Comparison of ENCODE assay signal across 12 cellular contexts in genomic region chr12:124419292-124420040, GRCh38.
DNase-seq lines count a peak whose midpoint lies in the region; ATAC-seq, FAIRE-seq and TF ChIP-seq lines count a peak whose summit lies in the region.
"Had no signal": no experiment of that assay in that cellular context is flagged by ENCODE, and none has a peak within 500 bp of the region (broad histone marks: within the 10 kb centered on the region; RNA-seq: fewer than 3 reads in every experiment).

No MANE protein-coding gene starts in this region.

- H4K8ac ChIP-seq in IMR-90 (ENCODE audit: low read depth in 2 of 2, low read length in 2 of 2) (peak overlapping the region; percentile 26 to 58; a peak in 2 of 4 replicates), mesenchymal stem cell (ENCODE audit: low read length) (peak overlapping the region; percentile 89)

- peak overlapping the region; percentile 93 for H2AK9ac ChIP-seq in IMR-90 (replicated peaks; ENCODE audit: low read depth, low read length, poor library complexity)

- H3K79me1 ChIP-seq in IMR-90 (ENCODE audit: low read depth in 1 of 2, low read length in 2 of 2) (peaks cover 33 to 75% of the 10 kb centered on the region in 2 experiments), mesenchymal stem cell (replicated peaks; ENCODE audit: low read length, poor library complexity, severe bottlenecking) (peaks cover 22% of the 10 kb centered on the region)

- dilution Hi-C loops in IMR-90 (cut with HindIII; ENCODE audit: low sequenced_read_pairs, unreplicated experiment), result no loop called here

- H2BK5ac ChIP-seq in IMR-90 (ENCODE audit: low read depth, low read length, poor library complexity, severe bottlenecking) (peak overlapping the region; percentile 94), mesenchymal stem cell (ENCODE audit: low read depth, low read length, poor library complexity, severe bottlenecking) (no peak overlapping the region)

- TF ChIP-seq RAD21 in IMR-90 (IDR thresholded peaks at IDR 0.05; ENCODE audit: low read length) (no peak), K562 (CRISPR knock-in tag; conservative IDR thresholded peaks at IDR 0.05 in 1 of 2, IDR thresholded peaks at IDR 0.05 in 1 of 2) (no peak)

- TF ChIP-seq CTCF in A673 (conservative IDR thresholded peaks at IDR 0.05; ENCODE audit: low read depth, low read length) (no peak), IMR-90 (conservative IDR thresholded peaks at IDR 0.05; ENCODE audit: low read depth, low read length) (no peak), K562 (IDR thresholded peaks at IDR 0.05 in 2 of 3, conservative IDR thresholded peaks at IDR 0.05 in 1 of 3; ENCODE audit: insufficient read depth in 2 of 3, low read depth in 1 of 3, low read length in 3 of 3) (no peak)

- H3K4ac ChIP-seq in IMR-90 (ENCODE audit: low read depth, low read length) (peak overlapping the region; percentile 81), mesenchymal stem cell (ENCODE audit: low read depth in 1 of 2, low read length in 2 of 2) (peak overlapping the region; percentile 87 to 90)

- BruUV-seq in A673 (replicated peaks; lab: Mats Ljungman, UMichigan) (no TSS peak), IMR-90 (replicated peaks; lab: Mats Ljungman, UMichigan) (no TSS peak), K562 (replicated peaks; lab: Mats Ljungman, UMichigan) (no TSS peak)

- H2AFZ ChIP-seq in IMR-90 (replicated peaks; ENCODE audit: low read length, poor library complexity), result peak overlapping the region; percentile 63
- H2AFZ ChIP-seq in K562 (ENCODE audit: low read depth, low read length), result no peak overlapping the region
- no peak overlapping the region for H2AFZ ChIP-seq in mesenchymal stem cell (ENCODE audit: low read depth, low read length)

- peak overlapping the region; percentile 86 to 98 for H2BK12ac ChIP-seq in mesenchymal stem cell (ENCODE audit: low read length in 2 of 2)

- intact Hi-C loops in A673 (cut with micrococcal nuclease; ENCODE audit: unreplicated experiment), result no loop called here
- intact Hi-C loops in IMR-90 (cut with micrococcal nuclease), result loop anchor here (1.0 to 5.0 kb wide), 2 partner anchors 148 to 348 kb away; partner anchors contain the start of gene NCOR2
- intact Hi-C loops in K562 (cut with micrococcal nuclease), result no loop called here

- no peaks in the 10 kb centered on the region for H3K9me3 ChIP-seq in A673 (ENCODE audit: low read depth, low read length, poor library complexity, severe bottlenecking)
- H3K9me3 ChIP-seq in IMR-90 (ENCODE audit: control insufficient read depth, insufficient read depth, low read length), result no peaks in the 10 kb centered on the region
- H3K9me3 ChIP-seq in K562 (replicated peaks; ENCODE audit: control insufficient read depth, insufficient read depth, low read depth, low read length), result no peaks in the 10 kb centered on the region
- H3K9me3 ChIP-seq in mesenchymal stem cell (ENCODE audit: control insufficient read depth, low read length), result no peaks in the 10 kb centered on the region
- H3K9me3 ChIP-seq: thoracic aorta had no signal

- H3K4me3 ChIP-seq in A673 (ENCODE audit: low read depth, low read length, poor library complexity, severe bottlenecking) (no peak overlapping the region), IMR-90 (ENCODE audit: insufficient read depth, low read depth, low read length) (no peak overlapping the region), K562 (no peak overlapping the region), mesenchymal stem cell (ENCODE audit: insufficient read depth in 1 of 2, low read depth in 1 of 2, low read length in 2 of 2) (no peak overlapping the region)
- H3K4me3 ChIP-seq: thoracic aorta had no signal

- H3K79me2 ChIP-seq in K562 (ENCODE audit: control insufficient read depth, insufficient read depth, low read length), result peaks cover 7% of the 10 kb centered on the region; the same call in 2 of the 3 replicates

- H3K4me2 ChIP-seq in IMR-90 (ENCODE audit: low read depth, low read length) (no peak overlapping the region), K562 (ENCODE audit: insufficient read depth, low read length) (no peak overlapping the region), mesenchymal stem cell (ENCODE audit: low read length, poor library complexity, severe bottlenecking) (no peak overlapping the region)

- H3K9me1 ChIP-seq in IMR-90 (ENCODE audit: insufficient read depth, low read length) (0 out of 2 replicates have a peak, but pooled peaks cover 3% of the 10 kb centered on the region), K562 (ENCODE audit: control insufficient read depth, insufficient read depth, low read length) (no peaks in the 10 kb centered on the region)

- H4K20me1 ChIP-seq in IMR-90 (ENCODE audit: insufficient read depth, low read length) (peaks cover 14% of the 10 kb centered on the region), K562 (replicated peaks; ENCODE audit: control insufficient read depth, insufficient read depth, low read length) (no peaks in the 10 kb centered on the region)

- H3K23ac ChIP-seq in IMR-90 (ENCODE audit: low read depth, low read length) (0 out of 2 replicates have a peak overlapping the region, but pooled peaks have one; percentile 23), mesenchymal stem cell (ENCODE audit: low read length in 2 of 2) (peak overlapping the region in 1 of 2 experiments; percentile 75)

- H2BK120ac ChIP-seq in IMR-90 (ENCODE audit: low read depth, low read length) (peak overlapping the region; percentile 69), mesenchymal stem cell (ENCODE audit: low read depth, low read length) (peak overlapping the region; percentile 39)

- H3K4me1 ChIP-seq in A673 (ENCODE audit: insufficient read depth, low read length, poor library complexity, severe bottlenecking) (peaks cover 22% of the 10 kb centered on the region), IMR-90 (ENCODE audit: control insufficient read depth, insufficient read depth, low read length) (peaks cover 29% of the 10 kb centered on the region), K562 (replicated peaks in 1 of 2; ENCODE audit: control insufficient read depth in 2 of 2, insufficient read depth in 2 of 2, low read length in 2 of 2) (peaks cover 19 to 54% of the 10 kb centered on the region in 2 experiments), mesenchymal stem cell (ENCODE audit: control insufficient read depth, insufficient read depth, low read depth, low read length) (peaks cover 43% of the 10 kb centered on the region)

- H3K27me3 ChIP-seq in A673 (replicated peaks; ENCODE audit: insufficient read depth, low read depth, low read length, poor library complexity), result no peaks in the 10 kb centered on the region
- H3K27me3 ChIP-seq in IMR-90 (ENCODE audit: control insufficient read depth, insufficient read depth, low read length), result no peaks in the 10 kb centered on the region
- no peaks in the 10 kb centered on the region for H3K27me3 ChIP-seq in K562 (ENCODE audit: control insufficient read depth in 2 of 2, insufficient read depth in 2 of 2, low read length in 2 of 2)
- no peaks in the 10 kb centered on the region for H3K27me3 ChIP-seq in mesenchymal stem cell (ENCODE audit: control insufficient read depth in 1 of 2, insufficient read depth in 1 of 2, low read length in 2 of 2)

- CTCF ChIA-PET in A673 (lab: Charles Lee), result no interaction called here
- CTCF ChIA-PET in IMR-90 (lab: Yijun Ruan, JAX), result interaction anchor here (1.3 to 1.4 kb wide), 2 partner anchors 20 to 39 kb away, joined by 3 read pairs; no protein-coding TSS in a partner anchor
- CTCF ChIA-PET in K562 (lab: Yijun Ruan, JAX; ENCODE audit: low intra/inter-chr PET ratio), result no interaction called here

- ATAC-seq in IMR-90 (ENCODE audit: low read depth), result peak; percentile 55
- ATAC-seq in K562, result no peak
- ATAC-seq in HG03469 (IDR thresholded peaks at IDR 0.05; ENCODE audit: unreplicated experiment), result no peak
- no peak for ATAC-seq in HG03280 (IDR thresholded peaks at IDR 0.05; ENCODE audit: unreplicated experiment)
- ATAC-seq: WTC11 had no signal

- peak overlapping the region; percentile 88 for H2AK5ac ChIP-seq in IMR-90 (ENCODE audit: low read depth, low read length)
- no peak overlapping the region for H2AK5ac ChIP-seq in mesenchymal stem cell (ENCODE audit: low read length, severe bottlenecking)

- peak overlapping the region; percentile 19 for H4K5ac ChIP-seq in IMR-90 (ENCODE audit: low read depth, low read length)

- peak overlapping the region; percentile 40; the same call in 1 of the 2 replicates for H3K14ac ChIP-seq in IMR-90 (replicated peaks; ENCODE audit: low read depth, low read length)
- H3K14ac ChIP-seq in mesenchymal stem cell (ENCODE audit: low read length in 2 of 2), result peak overlapping the region in 1 of 2 experiments; percentile 23

- H3K27ac ChIP-seq in A673 (ENCODE audit: low read depth, low read length, poor library complexity, severe bottlenecking), result peak overlapping the region; percentile 21
- H3K27ac ChIP-seq in IMR-90 (ENCODE audit: insufficient read depth, low read length), result peak overlapping the region; percentile 88
- H3K27ac ChIP-seq in K562 (ENCODE audit: extremely low read depth, low read depth, low read length), result no peak overlapping the region
- H3K27ac ChIP-seq in mesenchymal stem cell (ENCODE audit: low read length, poor library complexity, severe bottlenecking), result peak overlapping the region; percentile 39

- H4K91ac ChIP-seq in IMR-90 (ENCODE audit: insufficient read depth, low read depth, low read length), result peak overlapping the region; percentile 74
- H4K91ac ChIP-seq in mesenchymal stem cell (ENCODE audit: low read length), result peak overlapping the region; percentile 99

- POLR2A ChIA-PET in A673 (lab: Charles Lee; ENCODE audit: low non-redundant PET), result no interaction called here
- POLR2A ChIA-PET in IMR-90 (lab: Charles Lee; ENCODE audit: unreplicated experiment), result interaction anchor here (0.5 kb wide), 1 partner anchor 33 kb away, joined by 3 read pairs; no protein-coding TSS in a partner anchor
- POLR2A ChIA-PET in K562 (lab: Yijun Ruan, JAX), result interaction anchor here (0.6 to 1.8 kb wide), 2 partner anchors 15 to 334 kb away, joined by 3 to 4 read pairs; no protein-coding TSS in a partner anchor

- WGBS in IMR-90 (ENCODE audit: extremely low coverage in 2 of 2, insufficient read length in 1 of 2), 2 experiments, result 53% methylated on average over 3 of the region's 21 CpGs; no CpG with 5 or more reads in 1 of the 2 experiments
- WGBS in K562 (ENCODE audit: insufficient coverage, low coverage, missing lambda C conversion rate), result 85% methylated on average over 20 of the region's 21 CpGs
- 70% methylated on average over 21 of the region's 21 CpGs for WGBS in mesenchymal stem cell

- H2BK15ac ChIP-seq in IMR-90 (ENCODE audit: low read depth, low read length) (peak overlapping the region; percentile 64; the same call in 2 of the 3 replicates), mesenchymal stem cell (ENCODE audit: low read depth, poor library complexity, severe bottlenecking) (peak overlapping the region; percentile 44)

- no peak overlapping the region; the same call in 1 of the 2 replicates for H3K56ac ChIP-seq in IMR-90 (ENCODE audit: extremely low read depth, insufficient read depth, low read length)

- no peak for FAIRE-seq in K562 (lab: Jason Lieb, UNC)

- H3K18ac ChIP-seq in IMR-90 (ENCODE audit: low read depth, low read length), result peak overlapping the region; percentile 51
- peak overlapping the region; percentile 94 to 98 for H3K18ac ChIP-seq in mesenchymal stem cell (ENCODE audit: low read depth in 1 of 2, low read length in 2 of 2)

- TF ChIP-seq EP300 in K562 (IDR thresholded peaks at IDR 0.05; ENCODE audit: low read length), result no peak

- in situ Hi-C loops in IMR-90 (cut with MboI; ENCODE audit: low sequenced_read_pairs) (no loop called here), K562 (cut with MboI) (no loop called here)

- H3K9ac ChIP-seq in IMR-90 (ENCODE audit: low read depth, low read length) (no peak overlapping the region), K562 (ENCODE audit: insufficient read depth in 1 of 2, low read depth in 2 of 2, low read length in 2 of 2) (peak overlapping the region in 1 of 2 experiments; percentile 56; a peak in 2 of 4 replicates), mesenchymal stem cell (ENCODE audit: low read length) (no peak overlapping the region)

- peak; percentile 27 for DNase-seq in A673 (ENCODE audit: low spot score)
- DNase-seq in IMR-90, result peak; percentile 97
- no peak for DNase-seq in K562 (ENCODE audit: extremely low read depth in 1 of 4, low spot score in 3 of 4)
- peak; percentile 98 for DNase-seq in mesenchymal stem cell
- no peak for DNase-seq in SKM-1 (lab: John Stamatoyannopoulos, UW; ENCODE audit: unreplicated experiment)
- DNase-seq in nucleus accumbens (lab: John Stamatoyannopoulos, UW), result no peak
- DNase-seq: MV-4-11, NCI-H345 had no signal

- peak overlapping the region; percentile 43 for H2BK20ac ChIP-seq in IMR-90 (ENCODE audit: low read depth, low read length)

- TF ChIP-seq POLR2A in IMR-90 (IDR thresholded peaks at IDR 0.05; ENCODE audit: low read depth, low read length) (0 out of 2 replicates have a peak, but pooled peaks have one; percentile 37), K562 (conservative IDR thresholded peaks at IDR 0.05) (no peak)

- H3K36me3 ChIP-seq in A673 (ENCODE audit: insufficient read depth, low read length, poor library complexity, severe bottlenecking) (peaks cover 53% of the 10 kb centered on the region), IMR-90 (ENCODE audit: control insufficient read depth, insufficient read depth, low read length) (peaks cover 31% of the 10 kb centered on the region), K562 (ENCODE audit: control insufficient read depth, insufficient read depth, low read length) (peaks cover 36% of the 10 kb centered on the region; the same call in 2 of the 3 replicates), mesenchymal stem cell (ENCODE audit: control insufficient read depth in 1 of 2, insufficient read depth in 2 of 2, low read depth in 1 of 2, low read length in 2 of 2) (peaks cover 49 to 88% of the 10 kb centered on the region in 2 experiments)

Comparison
In these comparisons a context has a peak if more than half of its experiments do, and no peak if none do; other contexts are left out.
1. DNase-seq: peak in A673 (single experiment), IMR-90 (single experiment) and mesenchymal stem cell (single experiment); none in K562 (0 of 4), SKM-1 (single experiment) and nucleus accumbens (0 of 56).